15 cellular contexts compared by ENCODE assay signal in genomic region chr4:108483077-108483476, GRCh38.
DNase-seq lines count a peak whose midpoint lies in the region; ATAC-seq and TF ChIP-seq lines count a peak whose summit lies in the region.
"Had no signal": no experiment of that assay in that cellular context is flagged by ENCODE, and none has a peak within 500 bp of the region (broad histone marks: within the 10 kb centered on the region; RNA-seq: fewer than 3 reads in every experiment).

No MANE protein-coding gene starts in this region.

- no peaks in the 10 kb centered on the region for H3K36me3 ChIP-seq in naive thymus-derived CD4-positive, alpha-beta T cell (ENCODE audit: control insufficient read depth in 2 of 3, insufficient read depth in 3 of 3, low read length in 3 of 3)
- H3K36me3 ChIP-seq: cardiac muscle cell had no signal

- no peaks in the 10 kb centered on the region for H3K36me3 Mint-ChIP-seq in activated T-helper 17 cell treated with anti-CD3 and anti-CD28 coated beads, Interleukin-2, amount 50 U/mL, for 72 hours (ENCODE audit: low read depth)
- peaks cover 0 to 3% (median 0%) of the 10 kb centered on the region in 5 donors for H3K36me3 Mint-ChIP-seq in naive thymus-derived CD4-positive, alpha-beta T cell

- peak; percentile 47 for DNase-seq in GM12865 (ENCODE audit: low read depth)
- peak; percentile 44 for DNase-seq in M059J (ENCODE audit: low read depth)
- DNase-seq in naive thymus-derived CD4-positive, alpha-beta T cell = peak in 4 of 9 donors; percentile 10 to 31 (median 18)
- DNase-seq in cerebellar cortex (ENCODE audit: low spot score) = no peak
- no peak for DNase-seq in inferior parietal cortex (ENCODE audit: extremely low spot score)
- DNase-seq: HFFc6, kidney, NCI-H1417, NCI-H748 treated with DMSO at 0.1 percent for 48 hours had no signal

- no peaks in the 10 kb centered on the region for H3K9me3 ChIP-seq in naive thymus-derived CD4-positive, alpha-beta T cell (ENCODE audit: control insufficient read depth in 2 of 3, low read length in 3 of 3)

- no peak overlapping the region for H3K27ac ChIP-seq in naive thymus-derived CD4-positive, alpha-beta T cell (ENCODE audit: low read depth, low read length)
- H3K27ac ChIP-seq: cardiac muscle cell had no signal

- no peaks in the 10 kb centered on the region for H3K9me3 Mint-ChIP-seq in activated T-helper 17 cell treated with anti-CD3 and anti-CD28 coated beads, Interleukin-2, amount 50 U/mL, for 72 hours
- H3K9me3 Mint-ChIP-seq in naive thymus-derived CD4-positive, alpha-beta T cell = peaks cover 0 to 3% (median 0%) of the 10 kb centered on the region in 11 donors
- H3K9me3 Mint-ChIP-seq: HFFc6, nephron had no signal

- no peaks in the 10 kb centered on the region for H3K27me3 ChIP-seq in naive thymus-derived CD4-positive, alpha-beta T cell (ENCODE audit: control insufficient read depth in 2 of 2, insufficient read depth in 2 of 2, low read length in 2 of 2)
- H3K27me3 ChIP-seq: cardiac muscle cell had no signal

- H3K27me3 Mint-ChIP-seq in activated T-helper 17 cell treated with anti-CD3 and anti-CD28 coated beads, Interleukin-2, amount 50 U/mL, for 72 hours = no peaks in the 10 kb centered on the region
- H3K27me3 Mint-ChIP-seq in naive thymus-derived CD4-positive, alpha-beta T cell = no peaks in the 10 kb centered on the region

- POLR2A ChIA-PET in naive thymus-derived CD4-positive, alpha-beta T cell (lab: Charles Lee) = interaction anchor here (0.6 to 1.5 kb wide), 5 partner anchors 15 to 480 kb away, joined by 3 to 5 read pairs (median 3); no protein-coding TSS in a partner anchor

- CTCF ChIA-PET in naive thymus-derived CD4-positive, alpha-beta T cell (lab: Charles Lee) = interaction anchor here (0.9 kb wide), 1 partner anchor 10 kb away, joined by 3 read pairs; no protein-coding TSS in a partner anchor

- peak; percentile 78 for ATAC-seq in activated T-helper 17 cell treated with anti-CD3 and anti-CD28 coated beads, Interleukin-2, amount 50 U/mL, for 72 hours (replicated peaks)
- ATAC-seq in naive thymus-derived CD4-positive, alpha-beta T cell = peak; percentile 31
- ATAC-seq in GM18873 (IDR thresholded peaks at IDR 0.05; ENCODE audit: low FRiP score, unreplicated experiment) = no peak
- ATAC-seq in HG03045 (IDR thresholded peaks at IDR 0.05; ENCODE audit: unreplicated experiment) = no peak
- ATAC-seq: SK-N-SH treated with all-trans-retinoic acid at 6 μM for 48 hours had no signal

- peak overlapping the region; percentile 69 for H3K27ac Mint-ChIP-seq in activated T-helper 17 cell treated with anti-CD3 and anti-CD28 coated beads, Interleukin-2, amount 50 U/mL, for 72 hours
- H3K27ac Mint-ChIP-seq in naive thymus-derived CD4-positive, alpha-beta T cell = peak overlapping the region in 8 of 9 donors; percentile 34 to 92 (median 68)
- H3K27ac Mint-ChIP-seq: HFFc6, nephron had no signal

- H3K4me3 ChIP-seq in GM12865 (ENCODE audit: low read depth, low read length) = peak overlapping the region; percentile 10; the same call in 1 of the 2 replicates
- peak overlapping the region; percentile 11 for H3K4me3 ChIP-seq in naive thymus-derived CD4-positive, alpha-beta T cell (ENCODE audit: low read length)
- H3K4me3 ChIP-seq: cardiac muscle cell had no signal

- peaks cover 18 to 21% of the 10 kb centered on the region in 2 donors for H3K4me1 ChIP-seq in naive thymus-derived CD4-positive, alpha-beta T cell (ENCODE audit: control insufficient read depth in 2 of 2, insufficient read depth in 2 of 2, low read length in 2 of 2)

- intact Hi-C loops in naive thymus-derived CD4-positive, alpha-beta T cell (cut with micrococcal nuclease) = loop anchor here (2.0 to 5.0 kb wide), 3 partner anchors 16 to 371 kb away; no protein-coding TSS in a partner anchor

- TF ChIP-seq CTCF in GM12865 (IDR thresholded peaks at IDR 0.05; ENCODE audit: insufficient read depth, low read depth, low read length, missing control alignments) = no peak

- peaks cover 12% of the 10 kb centered on the region for H3K4me1 Mint-ChIP-seq in activated T-helper 17 cell treated with anti-CD3 and anti-CD28 coated beads, Interleukin-2, amount 50 U/mL, for 72 hours
- peaks cover 26 to 47% (median 44%) of the 10 kb centered on the region in 7 donors for H3K4me1 Mint-ChIP-seq in naive thymus-derived CD4-positive, alpha-beta T cell
- H3K4me1 Mint-ChIP-seq: nephron had no signal

- H3K4me3 Mint-ChIP-seq in activated T-helper 17 cell treated with anti-CD3 and anti-CD28 coated beads, Interleukin-2, amount 50 U/mL, for 72 hours = peak overlapping the region; percentile 38
- peak overlapping the region; percentile 38 to 82 (median 74) for H3K4me3 Mint-ChIP-seq in naive thymus-derived CD4-positive, alpha-beta T cell
- H3K4me3 Mint-ChIP-seq: HFFc6, nephron had no signal

Comparison
In these comparisons a context has a peak if more than half of its experiments do, and no peak if none do; other contexts are left out.
1. DNase-seq: peak in GM12865 (single experiment) and M059J (single experiment); none in cerebellar cortex (single experiment) and inferior parietal cortex (single experiment).
2. ATAC-seq: peak in activated T-helper 17 cell treated with anti-CD3 and anti-CD28 coated beads, Interleukin-2, amount 50 U/mL, for 72 hours (single experiment) and naive thymus-derived CD4-positive, alpha-beta T cell (single experiment); none in GM18873 (single experiment) and HG03045 (single experiment).